Comparison of ENCODE assay signal across 8 cellular contexts in genomic region chr2:196640031-196640548, GRCh38. TPM values are rescaled to one million over a fixed set of nuclear protein-coding genes. Genes with fewer than 3 reads are reported as not detected.
DNase-seq lines count a peak whose midpoint lies in the region; ATAC-seq, FAIRE-seq and TF ChIP-seq lines count a peak whose summit lies in the region.

No MANE protein-coding gene starts in this region.

- peak overlapping the region; percentile 68 for H3K4me3 ChIP-seq in BE2C (ENCODE audit: low read depth, low read length)
- peak overlapping the region; percentile 86 for H3K4me3 ChIP-seq in astrocyte (ENCODE audit: insufficient read depth, low read depth, low read length)
- peak overlapping the region; percentile 76 to 87 for H3K4me3 ChIP-seq in mucosa of rectum (ENCODE audit: low read length in 2 of 2)

- no peaks in the 10 kb centered on the region for H3K27me3 ChIP-seq in BE2C
- H3K27me3 ChIP-seq in astrocyte (ENCODE audit: insufficient read depth, low read length): no peaks in the 10 kb centered on the region
- H3K27me3 ChIP-seq in mucosa of rectum (ENCODE audit: control insufficient read depth in 2 of 2, insufficient read depth in 2 of 2, low read length in 2 of 2): no peaks in the 10 kb centered on the region

- H3K27me3 Mint-ChIP-seq in astrocyte (ENCODE audit: low read depth, unreplicated experiment): no peaks in the 10 kb centered on the region

- ATAC-seq in HG02852 (IDR thresholded peaks at IDR 0.05; ENCODE audit: unreplicated experiment) (peak; percentile 1), HG03469 (IDR thresholded peaks at IDR 0.05; ENCODE audit: unreplicated experiment) (no peak), GM19351 (IDR thresholded peaks at IDR 0.05; ENCODE audit: unreplicated experiment) (no peak)

- no peak for FAIRE-seq in astrocyte (lab: Jason Lieb, UNC)

- DNase-seq in BE2C: no peak
- DNase-seq in astrocyte (ENCODE audit: low read depth): no peak
- no peak for DNase-seq in NCI-H748 treated with DMSO at 0.1 percent for 48 hours (lab: John Stamatoyannopoulos, UW)
- no peak for DNase-seq in GM03348 (ENCODE audit: low spot score)

- H3K9ac ChIP-seq in astrocyte (ENCODE audit: low read length) (peak overlapping the region; percentile 86), mucosa of rectum (ENCODE audit: low read depth in 1 of 2, low read length in 2 of 2) (peak overlapping the region; percentile 65 to 69)

- H3K27ac Mint-ChIP-seq in astrocyte (ENCODE audit: unreplicated experiment): no peak overlapping the region

- no peak for TF ChIP-seq CTCF in BE2C (IDR thresholded peaks at IDR 0.05; ENCODE audit: low read depth, low read length)
- no peak for TF ChIP-seq CTCF in astrocyte (IDR thresholded peaks at IDR 0.05; ENCODE audit: insufficient read depth, low read depth, low read length)

- no peaks in the 10 kb centered on the region for H3K36me3 Mint-ChIP-seq in astrocyte (ENCODE audit: low read depth, unreplicated experiment)

- H4K20me1 ChIP-seq in astrocyte (ENCODE audit: insufficient read depth, low read length): no peaks in the 10 kb centered on the region

- H3K27ac ChIP-seq in astrocyte (ENCODE audit: low read depth, low read length) (peak overlapping the region; percentile 82), mucosa of rectum (ENCODE audit: low read depth in 2 of 2, low read length in 2 of 2) (no peak overlapping the region)

- no peaks in the 10 kb centered on the region for H3K4me1 Mint-ChIP-seq in astrocyte (ENCODE audit: low read depth, unreplicated experiment)

- peak overlapping the region; percentile 92 for H3K4me2 ChIP-seq in astrocyte (ENCODE audit: low read length)

- H3K79me2 ChIP-seq in astrocyte (ENCODE audit: insufficient read depth, low read length): peaks cover 33% of the 10 kb centered on the region

- H3K4me3 Mint-ChIP-seq in astrocyte (ENCODE audit: unreplicated experiment): peak overlapping the region; percentile 88

- H2AFZ ChIP-seq in astrocyte (ENCODE audit: low read depth, low read length): peak overlapping the region; percentile 97

- H3K9me3 Mint-ChIP-seq in astrocyte (ENCODE audit: unreplicated experiment): no peaks in the 10 kb centered on the region

- H3K9me3 ChIP-seq in BE2C (no peaks in the 10 kb centered on the region), astrocyte (ENCODE audit: insufficient read depth, low read depth, low read length) (no peaks in the 10 kb centered on the region), mucosa of rectum (ENCODE audit: control insufficient read depth in 2 of 2, low read length in 2 of 2) (no peaks in the 10 kb centered on the region)

- H3K36me3 ChIP-seq in BE2C (no peaks in the 10 kb centered on the region), astrocyte (ENCODE audit: insufficient read depth, low read length) (no peaks in the 10 kb centered on the region), mucosa of rectum (ENCODE audit: control insufficient read depth in 2 of 2, insufficient read depth in 2 of 2, low read length in 2 of 2) (no peaks in the 10 kb centered on the region)

- no peaks in the 10 kb centered on the region for H3K4me1 ChIP-seq in BE2C
- H3K4me1 ChIP-seq in astrocyte (ENCODE audit: insufficient read depth, low read length): peaks cover 13% of the 10 kb centered on the region
- peaks cover 3 to 6% of the 10 kb centered on the region in 2 donors for H3K4me1 ChIP-seq in mucosa of rectum (ENCODE audit: control insufficient read depth in 2 of 2, insufficient read depth in 2 of 2, low read length in 2 of 2)

RNA-seq across cellular contexts. Expression of gene CCDC150, which starts 0.6 kb away (rescaled TPM):
- polyA plus RNA-seq in BE2C (2012; ENCODE audit: insufficient read depth, insufficient read length, low read depth): 5.1 TPM
- total RNA-seq in astrocyte: 2.2 and 4.4 TPM in 2 replicates

RNA-seq across cellular contexts. Expression of gene HECW2, which starts 46.7 kb away (rescaled TPM):
- polyA plus RNA-seq in BE2C (2012; ENCODE audit: insufficient read depth, insufficient read length, low read depth): 2.0 TPM
- total RNA-seq in astrocyte: 8.9 and 10.1 TPM in 2 replicates
